3 cellular contexts compared by ENCODE assay signal in the genomic region with DNA sequence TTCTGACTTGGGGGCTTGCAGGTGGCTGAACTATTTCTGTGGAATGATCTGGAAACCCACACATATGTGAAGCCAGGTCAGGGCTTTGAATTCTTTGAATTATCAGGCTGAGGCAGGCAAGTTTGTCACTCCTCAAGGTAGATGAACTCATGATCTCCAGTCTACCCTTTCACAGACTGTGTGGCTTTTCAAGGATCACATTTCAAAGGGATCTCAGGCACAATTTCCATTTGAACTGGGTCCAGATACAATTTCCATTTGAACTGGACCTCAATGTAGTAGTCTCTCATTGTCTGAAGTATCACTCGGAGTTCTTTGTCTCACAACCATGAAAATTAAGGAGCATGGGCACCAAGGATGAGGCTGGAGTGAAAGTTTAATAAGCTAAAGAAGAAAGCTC.
TF ChIP-seq lines count a peak whose summit lies in the region.

No MANE protein-coding gene starts in this region.

TF ChIP-seq in HepG2, 621 proteins besides CTCF, POLR2A, EP300 and RAD21 (continues in another document):
- TF ChIP-seq SOX13 (IDR thresholded peaks at IDR 0.05) (no peak), SOX13 (CRISPR knock-in tag; conservative IDR thresholded peaks at IDR 0.05 in 1 of 2, IDR thresholded peaks at IDR 0.05 in 1 of 2) (peak in 1 of 2 experiments; percentile 81; a peak in 2 of 4 replicates), TARDBP (CRISPR knock-in tag; IDR thresholded peaks at IDR 0.05) (no peak), ZNF354B (CRISPR knock-in tag; IDR thresholded peaks at IDR 0.05) (no peak), SOX5 (CRISPR knock-in tag; IDR thresholded peaks at IDR 0.05; ENCODE audit: borderline replicate concordance) (peak; percentile 49; the same call in 1 of the 2 replicates), HNF4A (CRISPR knock-in tag; IDR thresholded peaks at IDR 0.05) (peak; percentile 27; the same call in 1 of the 2 replicates), TCF7 (IDR thresholded peaks at IDR 0.05; ENCODE audit: low read depth) (peak; percentile 39; the same call in 1 of the 2 replicates), ZNF263 (CRISPR knock-in tag; IDR thresholded peaks at IDR 0.05) (no peak), ZSCAN21 (CRISPR knock-in tag; IDR thresholded peaks at IDR 0.05; ENCODE audit: borderline replicate concordance) (no peak), PATZ1 (CRISPR knock-in tag; IDR thresholded peaks at IDR 0.05) (no peak), AHDC1 (CRISPR knock-in tag; IDR thresholded peaks at IDR 0.05; ENCODE audit: borderline replicate concordance) (no peak)

TF ChIP-seq in H1, 55 proteins besides CTCF, POLR2A, EP300 and RAD21:
- TF ChIP-seq YY1 (IDR thresholded peaks at IDR 0.05; ENCODE audit: low read depth, low read length) = no peak
- TF ChIP-seq NANOG (IDR thresholded peaks at IDR 0.05; ENCODE audit: insufficient read depth, low read depth, low read length, poor library complexity, severe bottlenecking) = no peak
- no peak for TF ChIP-seq JUN (IDR thresholded peaks at IDR 0.05; ENCODE audit: low read depth, low read length)
- no peak for TF ChIP-seq HDAC2 (IDR thresholded peaks at IDR 0.05; ENCODE audit: borderline replicate concordance in 1 of 2, low read depth in 2 of 2, low read length in 2 of 2)
- TF ChIP-seq JUND (IDR thresholded peaks at IDR 0.05; ENCODE audit: low read length) = no peak
- no peak for TF ChIP-seq POLR2AphosphoS5 (IDR thresholded peaks at IDR 0.05; ENCODE audit: low read depth, low read length)
- no peak for TF ChIP-seq BCL11A (IDR thresholded peaks at IDR 0.05; ENCODE audit: low read depth in 2 of 2, low read length in 2 of 2)
- no peak for TF ChIP-seq GTF2F1 (IDR thresholded peaks at IDR 0.05; ENCODE audit: borderline replicate concordance, low read depth, low read length)
- TF ChIP-seq, protein P1, sequence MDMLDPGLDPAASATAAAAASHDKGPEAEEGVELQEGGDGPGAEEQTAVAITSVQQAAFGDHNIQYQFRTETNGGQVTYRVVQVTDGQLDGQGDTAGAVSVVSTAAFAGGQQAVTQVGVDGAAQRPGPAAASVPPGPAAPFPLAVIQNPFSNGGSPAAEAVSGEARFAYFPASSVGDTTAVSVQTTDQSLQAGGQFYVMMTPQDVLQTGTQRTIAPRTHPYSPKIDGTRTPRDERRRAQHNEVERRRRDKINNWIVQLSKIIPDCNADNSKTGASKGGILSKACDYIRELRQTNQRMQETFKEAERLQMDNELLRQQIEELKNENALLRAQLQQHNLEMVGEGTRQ (IDR thresholded peaks at IDR 0.05; ENCODE audit: low read length) = no peak
- no peak for TF ChIP-seq FOSL1 (IDR thresholded peaks at IDR 0.05; ENCODE audit: insufficient read depth, low read depth, low read length)
- no peak for TF ChIP-seq SIN3A (conservative IDR thresholded peaks at IDR 0.05 in 1 of 2, IDR thresholded peaks at IDR 0.05 in 1 of 2; ENCODE audit: low read depth in 1 of 2, low read length in 2 of 2)
- TF ChIP-seq CBX8 (IDR thresholded peaks at IDR 0.05; ENCODE audit: borderline replicate concordance, low read depth, low read length) = no peak
- TF ChIP-seq SP1 (IDR thresholded peaks at IDR 0.05; ENCODE audit: low read depth, low read length) = no peak
- no peak for TF ChIP-seq KDM5A (IDR thresholded peaks at IDR 0.05; ENCODE audit: low read length)
- no peak for TF ChIP-seq TBP (IDR thresholded peaks at IDR 0.05; ENCODE audit: low read depth, low read length)
- TF ChIP-seq MAFK (IDR thresholded peaks at IDR 0.05; ENCODE audit: low read depth, low read length) = no peak
- no peak for TF ChIP-seq PHF8 (conservative IDR thresholded peaks at IDR 0.05; ENCODE audit: low read depth, low read length)
- no peak for TF ChIP-seq CTBP2 (IDR thresholded peaks at IDR 0.05; ENCODE audit: borderline replicate concordance, insufficient read depth, insufficient read length, low read length)
- no peak for TF ChIP-seq RBBP5 (IDR thresholded peaks at IDR 0.05; ENCODE audit: borderline replicate concordance, low read depth, low read length)
- TF ChIP-seq ZNF274 (IDR thresholded peaks at IDR 0.05; ENCODE audit: borderline replicate concordance, extremely low read depth, low read length) = no peak

TF ChIP-seq in GM12891, 5 proteins besides CTCF, POLR2A, EP300 and RAD21:
- no peak for TF ChIP-seq POLR2AphosphoS5 (IDR thresholded peaks at IDR 0.05; ENCODE audit: low read depth, low read length)
- no peak for TF ChIP-seq SPI1 (IDR thresholded peaks at IDR 0.05; ENCODE audit: low read depth, low read length)
- TF ChIP-seq PAX5 (IDR thresholded peaks at IDR 0.05; ENCODE audit: insufficient read depth, low read length, severe bottlenecking) = no peak
- TF ChIP-seq POU2F2 (IDR thresholded peaks at IDR 0.05; ENCODE audit: low read depth, low read length) = no peak
- TF ChIP-seq TAF1 (IDR thresholded peaks at IDR 0.05; ENCODE audit: low read depth, low read length) = no peak
